ENCODE assay signal across 8 cellular contexts in the genomic region with DNA sequence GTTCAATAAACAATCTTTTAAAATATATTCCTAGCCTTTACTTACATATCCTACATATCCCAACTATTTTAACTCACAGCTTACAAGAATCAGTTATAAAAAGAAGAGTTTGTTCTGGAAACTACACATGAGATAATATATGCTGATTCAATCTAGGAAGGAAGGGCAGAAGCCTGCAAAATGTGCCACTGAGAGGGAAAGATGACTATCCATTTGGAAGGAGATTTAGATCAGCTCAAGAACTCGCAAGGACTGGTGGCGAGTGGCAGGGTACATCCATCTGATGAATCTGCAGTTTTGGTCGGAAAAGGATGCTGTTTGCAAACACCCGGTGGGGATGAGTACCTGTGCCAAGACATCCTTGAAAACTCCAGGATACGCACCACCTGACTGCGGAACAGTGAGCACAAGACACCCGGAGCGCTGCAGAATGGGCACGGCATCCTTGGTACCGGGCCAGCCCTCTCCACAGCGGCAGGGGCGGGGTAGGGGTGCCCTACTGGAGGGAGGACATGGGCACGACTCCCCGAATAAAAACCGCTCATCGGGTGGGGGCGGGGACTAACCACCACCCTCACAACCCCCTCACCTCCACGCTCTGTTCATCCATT. TPM values are rescaled to one million over a fixed set of nuclear protein-coding genes. Genes with fewer than 3 reads are reported as not detected.
DNase-seq lines count a peak whose midpoint lies in the region; ATAC-seq and TF ChIP-seq lines count a peak whose summit lies in the region.

No MANE protein-coding gene starts in this region.

- H3K27ac ChIP-seq in endodermal cell (ENCODE audit: low read depth, low read length) = peak overlapping the region; percentile 87

- peak overlapping the region; percentile 98 for H3K4me3 ChIP-seq in endodermal cell (ENCODE audit: low read length)

- TF ChIP-seq CTCF in endodermal cell (conservative IDR thresholded peaks at IDR 0.05) (no peak), mesothelial cell of epicardium (IDR thresholded peaks at IDR 0.05; ENCODE audit: unreplicated experiment) (no peak)

- ATAC-seq in HG03097 (IDR thresholded peaks at IDR 0.05; ENCODE audit: low FRiP score, unreplicated experiment) = peak; percentile 28

- no peaks in the 10 kb centered on the region for H3K27me3 ChIP-seq in endodermal cell (ENCODE audit: control insufficient read depth, insufficient read depth, low read length, poor library complexity, severe bottlenecking)

- H3K4me1 Mint-ChIP-seq in endodermal cell (peaks cover 8% of the 10 kb centered on the region), mesothelial cell of epicardium (peaks cover 25% of the 10 kb centered on the region)

- H3K36me3 Mint-ChIP-seq in endodermal cell (ENCODE audit: low read depth) = peaks cover 23% of the 10 kb centered on the region
- H3K36me3 Mint-ChIP-seq in mesothelial cell of epicardium = peaks cover 5% of the 10 kb centered on the region

- peak overlapping the region; percentile 75 for H3K9ac ChIP-seq in endodermal cell (ENCODE audit: extremely low read depth, low read length, poor library complexity, severe bottlenecking)

- no peaks in the 10 kb centered on the region for H3K9me3 Mint-ChIP-seq in endodermal cell
- no peaks in the 10 kb centered on the region for H3K9me3 Mint-ChIP-seq in mesothelial cell of epicardium

- H3K36me3 ChIP-seq in endodermal cell (ENCODE audit: control insufficient read depth, insufficient read depth, low read length) = peaks cover 22% of the 10 kb centered on the region

- H3K9me3 ChIP-seq in endodermal cell (ENCODE audit: control insufficient read depth, low read length) = no peaks in the 10 kb centered on the region

- peak overlapping the region; percentile 91 for H3K4me3 Mint-ChIP-seq in endodermal cell
- peak overlapping the region; percentile 95 for H3K4me3 Mint-ChIP-seq in mesothelial cell of epicardium

- no peaks in the 10 kb centered on the region for H3K4me1 ChIP-seq in endodermal cell (ENCODE audit: control insufficient read depth, insufficient read depth, low read length)

- DNase-seq in NCI-H82 (lab: John Stamatoyannopoulos, UW) (peak; percentile 73), NCI-H82 treated with DMSO at 0.1 percent for 48 hours (lab: John Stamatoyannopoulos, UW; ENCODE audit: unreplicated experiment) (no peak), NCI-H526 (lab: John Stamatoyannopoulos, UW) (peak; percentile 68 to 71), endodermal cell (peak; percentile 84), mesothelial cell of epicardium (ENCODE audit: low spot score in 2 of 2, unreplicated experiment in 2 of 2) (peak; percentile 24 to 60)
- DNase-seq in activated CD8-positive, alpha-beta memory T cell treated with anti-CD3 and anti-CD28 coated beads, Interleukin-2, amount 50 U/mL, for 24 hours (ENCODE audit: extremely low read depth) = peak; percentile 32
- peak; percentile 37 to 56 for DNase-seq in stimulated activated CD8-positive, alpha-beta memory T cell treated with anti-CD3 and anti-CD28 coated beads, Interleukin-2, amount 100 ng/mL, for 1 hour (ENCODE audit: low read depth in 2 of 2)

- H3K27me3 Mint-ChIP-seq in endodermal cell (ENCODE audit: insufficient read depth) (no peaks in the 10 kb centered on the region), mesothelial cell of epicardium (ENCODE audit: low read depth) (no peaks in the 10 kb centered on the region)

- WGBS in endodermal cell (ENCODE audit: insufficient coverage in 1 of 2, insufficient read length in 1 of 2), 2 experiments = 0 to 1% methylated on average over 9 to 18 of the region's 18 CpGs

- peak overlapping the region; percentile 90 for H3K27ac Mint-ChIP-seq in endodermal cell
- peak overlapping the region; percentile 70 for H3K27ac Mint-ChIP-seq in mesothelial cell of epicardium

RNA-seq across cellular contexts. Expression of a gene that starts 0.7 kb away (rescaled TPM):
- total RNA-seq in endodermal cell (10 to 100 TPM; 43.6 to 64.6 TPM), mesothelial cell of epicardium (23.0 to 25.3 TPM (median 24.4 TPM) in 3 replicates)
- polyA plus RNA-seq in endodermal cell (2013, experiment 1 of 2) = 36.6 TPM
- polyA plus RNA-seq in endodermal cell (2013, experiment 2 of 2) = 35.2 TPM

RNA-seq across cellular contexts. Expression of a gene that starts 49.0 kb away (rescaled TPM):
- total RNA-seq in endodermal cell (10 to 100 TPM; 62.4 to 67.3 TPM), mesothelial cell of epicardium (59.6 to 64.0 TPM (median 61.7 TPM) in 3 replicates)
- 139 TPM for polyA plus RNA-seq in endodermal cell (2013, experiment 1 of 2)
- polyA plus RNA-seq in endodermal cell (2013, experiment 2 of 2) = 136 TPM

RNA-seq across cellular contexts. Expression of a gene that starts 49.6 kb away (rescaled TPM):
- 10 to 100 TPM; 52.5 to 58.5 TPM for total RNA-seq in endodermal cell
- 78.6 TPM for polyA plus RNA-seq in endodermal cell (2013, experiment 1 of 2)
- polyA plus RNA-seq in endodermal cell (2013, experiment 2 of 2) = 79.7 TPM
- total RNA-seq in mesothelial cell of epicardium = 13.3 to 15.2 TPM (median 15.1 TPM) in 3 replicates
